1 cellular context compared by ENCODE assay signal in genomic region chr3:105649469-105649868, GRCh38.
TF ChIP-seq lines count a peak whose summit lies in the region.

No MANE protein-coding gene starts in this region.

TF ChIP-seq in GM12878, 131 proteins besides CTCF, POLR2A, EP300 and RAD21 (continued from another document):
- TF ChIP-seq E4F1 (IDR thresholded peaks at IDR 0.05; ENCODE audit: borderline replicate concordance, partially characterized antibody) (no peak), MEF2A (IDR thresholded peaks at IDR 0.05; ENCODE audit: insufficient read depth, low read depth, low read length) (no peak), FOXK2 (IDR thresholded peaks at IDR 0.05) (no peak), LARP7 (IDR thresholded peaks at IDR 0.05) (no peak), RELA (IDR thresholded peaks at IDR 0.05; ENCODE audit: borderline replicate concordance, partially characterized antibody) (no peak), WRNIP1 (IDR thresholded peaks at IDR 0.05; ENCODE audit: borderline replicate concordance, low read depth, low read length) (no peak), MXI1 (IDR thresholded peaks at IDR 0.05; ENCODE audit: low read depth, low read length) (no peak)
